Comparison of ENCODE assay signal across 1 cellular context in the genomic region with DNA sequence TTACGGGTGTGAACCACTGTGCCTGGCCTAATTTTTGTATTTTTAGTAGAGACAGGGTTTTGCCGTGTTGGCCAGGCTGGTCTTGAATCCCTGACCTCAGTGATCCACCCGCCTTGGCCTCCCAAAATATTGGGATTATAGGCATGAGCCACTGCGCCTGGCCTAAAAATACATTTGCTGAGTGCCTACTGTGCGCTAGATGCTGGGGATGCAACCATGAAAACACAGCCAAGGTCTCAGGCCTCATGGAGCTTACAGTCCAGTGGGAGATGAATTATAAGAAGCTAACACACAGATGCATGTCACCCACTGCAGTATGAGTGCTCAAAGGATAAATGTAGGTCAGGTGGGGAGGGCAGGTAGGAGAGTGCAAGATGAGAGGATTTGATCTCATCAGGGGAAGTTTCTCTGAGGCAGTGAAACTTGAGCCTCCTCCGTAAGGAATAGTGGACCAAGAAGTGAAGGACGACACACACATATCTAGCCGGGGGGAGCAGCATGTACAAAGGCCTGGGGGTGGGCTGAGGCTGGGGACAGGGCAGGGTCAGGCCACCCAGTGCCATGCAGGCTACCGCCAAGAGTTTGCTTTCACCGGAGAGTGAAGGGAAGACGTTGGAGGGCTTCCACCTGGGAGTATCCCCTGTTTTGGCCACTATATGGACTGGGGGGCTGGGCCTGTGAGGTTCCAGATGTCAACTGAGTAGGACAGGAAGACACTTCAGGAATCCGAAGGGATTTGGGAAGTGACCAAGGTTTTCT.
TF ChIP-seq lines count a peak whose summit lies in the region.

No MANE protein-coding gene starts in this region.

TF ChIP-seq in IMR-90, 13 proteins besides CTCF, POLR2A, EP300 and RAD21:
- TF ChIP-seq BHLHE40 (IDR thresholded peaks at IDR 0.05; ENCODE audit: low read depth, low read length) (no peak), SMC3 (IDR thresholded peaks at IDR 0.05; ENCODE audit: low read depth, low read length) (no peak), MAZ (IDR thresholded peaks at IDR 0.05; ENCODE audit: borderline replicate concordance, low read depth, low read length) (no peak), MAFK (IDR thresholded peaks at IDR 0.05; ENCODE audit: low read depth, low read length) (no peak), CHD1 (IDR thresholded peaks at IDR 0.05; ENCODE audit: low read depth, low read length) (no peak), RCOR1 (IDR thresholded peaks at IDR 0.05; ENCODE audit: insufficient replicate concordance, low read length) (no peak), NFE2L2 (IDR thresholded peaks at IDR 0.05; ENCODE audit: low read depth, low read length) (no peak), CEBPB (IDR thresholded peaks at IDR 0.05; ENCODE audit: low read depth, low read length) (no peak), FOS (IDR thresholded peaks at IDR 0.05; ENCODE audit: low read depth, low read length) (no peak), MXI1 (IDR thresholded peaks at IDR 0.05; ENCODE audit: borderline replicate concordance, low read depth, low read length) (no peak), RFX5 (IDR thresholded peaks at IDR 0.05; ENCODE audit: low read depth, low read length) (no peak)
- TF ChIP-seq, protein P1, sequence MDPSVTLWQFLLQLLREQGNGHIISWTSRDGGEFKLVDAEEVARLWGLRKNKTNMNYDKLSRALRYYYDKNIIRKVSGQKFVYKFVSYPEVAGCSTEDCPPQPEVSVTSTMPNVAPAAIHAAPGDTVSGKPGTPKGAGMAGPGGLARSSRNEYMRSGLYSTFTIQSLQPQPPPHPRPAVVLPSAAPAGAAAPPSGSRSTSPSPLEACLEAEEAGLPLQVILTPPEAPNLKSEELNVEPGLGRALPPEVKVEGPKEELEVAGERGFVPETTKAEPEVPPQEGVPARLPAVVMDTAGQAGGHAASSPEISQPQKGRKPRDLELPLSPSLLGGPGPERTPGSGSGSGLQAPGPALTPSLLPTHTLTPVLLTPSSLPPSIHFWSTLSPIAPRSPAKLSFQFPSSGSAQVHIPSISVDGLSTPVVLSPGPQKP (IDR thresholded peaks at IDR 0.05; ENCODE audit: borderline replicate concordance, low read depth, low read length) = no peak
